In genomic region chr6:7747433-7747832, GRCh38 we compare ENCODE assay signal across 38 cellular contexts. TPM values are rescaled to one million over a fixed set of nuclear protein-coding genes. Genes with fewer than 3 reads are reported as not detected.
"Had no signal": no experiment of that assay in that cellular context is flagged by ENCODE, and none has a peak within 500 bp of the region (broad histone marks: within the 10 kb centered on the region; RNA-seq: fewer than 3 reads in every experiment).

No MANE protein-coding gene starts in this region.

- H3K27ac ChIP-seq: adrenal gland, body of pancreas, brain microvascular endothelial cell, breast epithelium, VCaP had no signal

- H3K4me3 Mint-ChIP-seq: activated B cell treated with CpG ODN at 0.5 μM for 24 hours; activated CD4-positive, alpha-beta memory T cell treated with anti-CD3 and anti-CD28 coated beads for 36 hours; activated CD4-positive, alpha-beta T cell treated with anti-CD3 and anti-CD28 coated beads, Interleukin-2, amount 10 ng/mL, durations not matched to agents 24 days and 14 days; activated CD8-positive, alpha-beta T cell treated with anti-CD3 and anti-CD28 coated beads for 36 hours; activated naive CD4-positive, alpha-beta T cell treated with anti-CD3 and anti-CD28 coated beads for 36 hours; activated naive CD8-positive, alpha-beta T cell treated with anti-CD3 and anti-CD28 coated beads for 36 hours; activated T-cell treated with anti-CD3 and anti-CD28 coated beads, Interleukin-2, amount 50 U/mL, for 4 hours; activated T-cell treated with anti-CD3 and anti-CD28 coated beads, Interleukin-2, amount 50 U/mL, for 72 hours; activated T-helper 1 cell treated with anti-CD3 and anti-CD28 coated beads, Interleukin-12 subunit alpha, Interleukin-12 subunit beta, Interleukin-2, Interleukin-4 antibody, amounts not matched to agents 30 ng/mL and 10 ng/mL and 1 ng/mL, durations not matched to agents 14 hours and 24 hours and 36 hours; activated T-helper 17 cell treated with anti-CD3 and anti-CD28 coated beads, Interleukin-2, amount 50 U/mL, for 72 hours; T-helper 1 cell treated with Interleukin-12 subunit alpha and Interleukin-12 subunit beta and Interleukin-4 antibody, amounts not matched to agents 30 μg/mL and 1 μg/mL, for 36 hours; T-helper 2 cell treated with Interferon-gamma antibody and Interleukin-4, amounts not matched to agents 5 μg/mL and 100 μg/mL, for 36 hours had no signal

- H3K36me3 ChIP-seq: adrenal gland, brain microvascular endothelial cell, breast epithelium had no signal

- H3K4me1 ChIP-seq: adrenal gland, body of pancreas, breast epithelium had no signal

- H3K27ac Mint-ChIP-seq: activated B cell treated with CpG ODN at 0.5 μM for 24 hours; activated CD4-positive, alpha-beta memory T cell treated with anti-CD3 and anti-CD28 coated beads for 36 hours; activated CD4-positive, alpha-beta T cell treated with anti-CD3 and anti-CD28 coated beads, Interleukin-2, amount 10 ng/mL, durations not matched to agents 24 days and 14 days; activated CD8-positive, alpha-beta T cell treated with anti-CD3 and anti-CD28 coated beads for 36 hours; activated naive CD4-positive, alpha-beta T cell treated with anti-CD3 and anti-CD28 coated beads for 36 hours; activated naive CD4-positive, alpha-beta T cell treated with anti-CD3 and anti-CD28 coated beads, Interleukin-2, amount 50 U/mL, for 72 hours; activated naive CD8-positive, alpha-beta T cell treated with anti-CD3 and anti-CD28 coated beads for 36 hours; activated T-cell treated with anti-CD3 and anti-CD28 coated beads, Interleukin-2, amount 50 U/mL, for 72 hours; activated T-helper 1 cell treated with anti-CD3 and anti-CD28 coated beads, Interleukin-12 subunit alpha, Interleukin-12 subunit beta, Interleukin-2, Interleukin-4 antibody, amounts not matched to agents 30 ng/mL and 10 ng/mL and 1 ng/mL, durations not matched to agents 14 hours and 24 hours and 36 hours; activated T-helper 17 cell treated with anti-CD3 and anti-CD28 coated beads, Interleukin-2, amount 50 U/mL, for 72 hours; T-helper 1 cell treated with Interleukin-12 subunit alpha and Interleukin-12 subunit beta and Interleukin-4 antibody, amounts not matched to agents 30 μg/mL and 1 μg/mL, for 36 hours; T-helper 2 cell treated with Interferon-gamma antibody and Interleukin-4, amounts not matched to agents 5 μg/mL and 100 μg/mL, for 36 hours had no signal

- H3K9me3 ChIP-seq: adrenal gland, body of pancreas, breast epithelium had no signal

- H3K27me3 ChIP-seq: adrenal gland, body of pancreas, breast epithelium had no signal

- FAIRE-seq: astrocyte, TTC549 had no signal

- DNase-seq: activated B cell treated with CpG ODN at 0.5 μM for 24 hours; activated CD4-positive, alpha-beta memory T cell treated with anti-CD3 and anti-CD28 coated beads for 36 hours; activated CD4-positive, alpha-beta T cell treated with anti-CD3 and anti-CD28 coated beads for 4 hours; activated CD4-positive, alpha-beta T cell treated with anti-CD3 and anti-CD28 coated beads, Interleukin-2, amount 10 ng/mL, durations not matched to agents 24 days and 14 days; activated CD4-positive, alpha-beta T cell treated with anti-CD3 and anti-CD28 coated beads, Interleukin-2, amount 50 U/mL, for 1 hour; activated CD4-positive, alpha-beta T cell treated with anti-CD3 and anti-CD28 coated beads, Interleukin-2, amount 50 U/mL, for 4 hours; activated CD4-positive, CD25-positive, alpha-beta regulatory T cell treated with anti-CD3 and anti-CD28 coated beads, Interleukin-2, amount 50 U/mL, for 72 hours; activated CD8-positive, alpha-beta memory T cell treated with anti-CD3 and anti-CD28 coated beads, Interleukin-2, amount 50 U/mL, for 4 hours; activated CD8-positive, alpha-beta T cell treated with anti-CD3 and anti-CD28 coated beads for 36 hours; activated effector memory CD4-positive, alpha-beta T cell treated with anti-CD3 and anti-CD28 coated beads, Interleukin-2, amount 50 U/mL, for 16 hours; activated gamma-delta T cell treated with Interleukin-2 at 50 U/mL for 16 hours; activated naive CD4-positive, alpha-beta T cell; activated naive CD4-positive, alpha-beta T cell treated with anti-CD3 and anti-CD28 coated beads for 36 hours; activated naive CD4-positive, alpha-beta T cell treated with anti-CD3 and anti-CD28 coated beads, Interleukin-2, amount 50 U/mL, for 16 hours; activated naive CD8-positive, alpha-beta T cell treated with anti-CD3 and anti-CD28 coated beads for 36 hours; activated T-cell treated with anti-CD3 and anti-CD28 coated beads for 4 hours; activated T-cell treated with anti-CD3 and anti-CD28 coated beads, Interleukin-2, amount 50 U/mL, for 1 hour; activated T-cell treated with anti-CD3 and anti-CD28 coated beads, Interleukin-2, amount 50 U/mL, for 4 hours; activated T-cell treated with anti-CD3 and anti-CD28 coated beads, Interleukin-2, amount 50 U/mL, for 72 hours; adrenal gland; amniotic stem cell; aorta; body of pancreas; brain microvascular endothelial cell; central memory CD4-positive, alpha-beta T cell; T-helper 1 cell; T-helper 2 cell; T-helper 9 cell had no signal

- H3K9me3 Mint-ChIP-seq: activated B cell treated with CpG ODN at 0.5 μM for 24 hours; activated CD4-positive, alpha-beta memory T cell treated with anti-CD3 and anti-CD28 coated beads for 36 hours; activated CD4-positive, alpha-beta T cell treated with anti-CD3 and anti-CD28 coated beads, Interleukin-2, amount 10 ng/mL, durations not matched to agents 24 days and 14 days; activated CD8-positive, alpha-beta T cell treated with anti-CD3 and anti-CD28 coated beads for 36 hours; activated naive CD4-positive, alpha-beta T cell treated with anti-CD3 and anti-CD28 coated beads for 36 hours; activated naive CD4-positive, alpha-beta T cell treated with anti-CD3 and anti-CD28 coated beads, Interleukin-2, amount 50 U/mL, for 72 hours; activated naive CD8-positive, alpha-beta T cell treated with anti-CD3 and anti-CD28 coated beads for 36 hours; activated T-cell treated with anti-CD3 and anti-CD28 coated beads, Interleukin-2, amount 50 U/mL, for 4 hours; activated T-cell treated with anti-CD3 and anti-CD28 coated beads, Interleukin-2, amount 50 U/mL, for 72 hours; activated T-helper 1 cell treated with anti-CD3 and anti-CD28 coated beads, Interleukin-12 subunit alpha, Interleukin-12 subunit beta, Interleukin-2, Interleukin-4 antibody, amounts not matched to agents 30 ng/mL and 10 ng/mL and 1 ng/mL, durations not matched to agents 14 hours and 24 hours and 36 hours; activated T-helper 17 cell treated with anti-CD3 and anti-CD28 coated beads, Interleukin-2, amount 50 U/mL, for 72 hours; T-helper 1 cell treated with Interleukin-12 subunit alpha and Interleukin-12 subunit beta and Interleukin-4 antibody, amounts not matched to agents 30 μg/mL and 1 μg/mL, for 36 hours; T-helper 2 cell treated with Interferon-gamma antibody and Interleukin-4, amounts not matched to agents 5 μg/mL and 100 μg/mL, for 36 hours had no signal

- H3K36me3 Mint-ChIP-seq: activated CD4-positive, alpha-beta memory T cell treated with anti-CD3 and anti-CD28 coated beads for 36 hours; activated naive CD4-positive, alpha-beta T cell treated with anti-CD3 and anti-CD28 coated beads, Interleukin-2, amount 50 U/mL, for 72 hours; activated naive CD8-positive, alpha-beta T cell treated with anti-CD3 and anti-CD28 coated beads for 36 hours had no signal

- ATAC-seq: activated CD8-positive, alpha-beta T cell treated with anti-CD3 and anti-CD28 coated beads for 36 hours; activated naive CD4-positive, alpha-beta T cell treated with anti-CD3 and anti-CD28 coated beads, Interleukin-2, amount 50 U/mL, for 72 hours; activated T-cell treated with anti-CD3 and anti-CD28 coated beads, Interleukin-2, amount 50 U/mL, for 4 hours; activated T-cell treated with anti-CD3 and anti-CD28 coated beads, Interleukin-2, amount 50 U/mL, for 72 hours; activated T-helper 17 cell treated with anti-CD3 and anti-CD28 coated beads, Interleukin-2, amount 50 U/mL, for 72 hours; body of pancreas had no signal

- H3K4me1 Mint-ChIP-seq: activated B cell treated with CpG ODN at 0.5 μM for 24 hours; activated CD4-positive, alpha-beta T cell treated with anti-CD3 and anti-CD28 coated beads, Interleukin-2, amount 10 ng/mL, durations not matched to agents 24 days and 14 days; activated naive CD8-positive, alpha-beta T cell treated with anti-CD3 and anti-CD28 coated beads for 36 hours; activated T-helper 17 cell treated with anti-CD3 and anti-CD28 coated beads, Interleukin-2, amount 50 U/mL, for 72 hours had no signal

- H3K4me3 ChIP-seq: adrenal gland, body of pancreas, breast epithelium had no signal

RNA-seq across cellular contexts. Expression of gene BMP6, which starts 21.5 kb away (rescaled TPM):
- total RNA-seq: activated CD8-positive, alpha-beta memory T cell treated with anti-CD3 and anti-CD28 coated beads for 36 hours; activated naive CD4-positive, alpha-beta T cell treated with anti-CD3 and anti-CD28 coated beads, Interleukin-2, amount 50 U/mL, for 72 hours; activated naive CD8-positive, alpha-beta T cell treated with anti-CD3 and anti-CD28 coated beads for 36 hours; activated T-cell treated with anti-CD3 and anti-CD28 coated beads, Interleukin-2, amount 50 U/mL, for 4 hours had no signal
